ENCODE assay signal across 27 cellular contexts in genomic region chr14:49944501-49944900, GRCh38.
"Had no signal": no experiment of that assay in that cellular context is flagged by ENCODE, and none has a peak within 500 bp of the region (broad histone marks: within the 10 kb centered on the region; RNA-seq: fewer than 3 reads in every experiment).

No MANE protein-coding gene starts in this region.

- H3K27ac Mint-ChIP-seq: neural progenitor cell, WTC11 had no signal

- H3K4me2 ChIP-seq: hepatocyte, neural progenitor cell had no signal

- H3K36me3 ChIP-seq: ascending aorta, cardiac muscle cell, gastrocnemius medialis, neural progenitor cell, spleen, transverse colon had no signal

- H3K36me3 Mint-ChIP-seq: brain, neural progenitor cell, WTC11 had no signal

- H3K4me1 ChIP-seq: neural progenitor cell had no signal

- H3K9ac ChIP-seq: neural progenitor cell had no signal

- H3K27me3 Mint-ChIP-seq: activated CD4-positive, alpha-beta memory T cell treated with anti-CD3 and anti-CD28 coated beads, Interleukin-2, amount 10 ng/mL, durations not matched to agents 7 days and 5 days; activated CD4-positive, alpha-beta T cell treated with anti-CD3 and anti-CD28 coated beads, Interleukin-2, amount 10 ng/mL, durations not matched to agents 7 days and 5 days; activated naive CD8-positive, alpha-beta T cell; activated T-cell treated with anti-CD3 and anti-CD28 coated beads, Interleukin-2, amount 50 U/mL, for 24 hours; brain; effector memory CD8-positive, alpha-beta T cell had no signal

- H3K4me3 Mint-ChIP-seq: activated CD4-positive, alpha-beta memory T cell treated with anti-CD3 and anti-CD28 coated beads, Interleukin-2, amount 10 ng/mL, durations not matched to agents 7 days and 5 days; activated CD4-positive, alpha-beta T cell treated with anti-CD3 and anti-CD28 coated beads, Interleukin-2, amount 10 ng/mL, durations not matched to agents 7 days and 5 days; activated T-cell treated with anti-CD3 and anti-CD28 coated beads, Interleukin-2, amount 50 U/mL, for 24 hours; neural progenitor cell; WTC11 had no signal

- ATAC-seq: effector memory CD8-positive, alpha-beta T cell; gastrocnemius medialis; left ventricle myocardium superior; right cardiac atrium; WTC11 had no signal

- H2AFZ ChIP-seq: hepatocyte, neural progenitor cell had no signal

- H3K79me2 ChIP-seq: hepatocyte had no signal

- H3K9me3 ChIP-seq: ascending aorta, gastrocnemius medialis, transverse colon had no signal

- H3K4me3 ChIP-seq: ascending aorta, cardiac muscle cell, coronary artery, dorsolateral prefrontal cortex, gastrocnemius medialis, hepatocyte, neural progenitor cell, spleen, transverse colon had no signal

- H3K27ac ChIP-seq: ascending aorta, cardiac muscle cell, coronary artery, gastrocnemius medialis, neural progenitor cell had no signal

- H3K27me3 ChIP-seq: ascending aorta, cardiac muscle cell, dorsolateral prefrontal cortex, gastrocnemius medialis, hepatocyte, neural progenitor cell, spleen, transverse colon had no signal

- DNase-seq: activated CD4-positive, alpha-beta memory T cell treated with anti-CD3 and anti-CD28 coated beads, Interleukin-2, amount 10 ng/mL, durations not matched to agents 7 days and 5 days; activated CD4-positive, alpha-beta T cell treated with anti-CD3 and anti-CD28 coated beads for 1 hour; activated CD4-positive, alpha-beta T cell treated with anti-CD3 and anti-CD28 coated beads, Interleukin-2, amount 10 ng/mL, durations not matched to agents 7 days and 5 days; activated T-cell treated with anti-CD3 and anti-CD28 coated beads, Interleukin-2, amount 50 U/mL, for 24 hours; dorsolateral prefrontal cortex; effector memory CD8-positive, alpha-beta T cell; erythroblast; gastrocnemius medialis; glutamatergic neuron; islet precursor cell; left ventricle myocardium superior; occipital lobe; right cardiac atrium; spleen; stimulated activated CD4-positive, alpha-beta T cell treated with anti-CD3 and anti-CD28 coated beads, Interleukin-2, amount 100 ng/mL, for 48 hours; stimulated activated naive CD4-positive, alpha-beta T cell treated with Interleukin-2 at 50 U/mL for 16 hours; SW 1271; T-helper 2 cell; transverse colon had no signal

- H3K9me3 Mint-ChIP-seq: neural progenitor cell had no signal
